Comparison of ENCODE assay signal across 19 cellular contexts in the genomic region with DNA sequence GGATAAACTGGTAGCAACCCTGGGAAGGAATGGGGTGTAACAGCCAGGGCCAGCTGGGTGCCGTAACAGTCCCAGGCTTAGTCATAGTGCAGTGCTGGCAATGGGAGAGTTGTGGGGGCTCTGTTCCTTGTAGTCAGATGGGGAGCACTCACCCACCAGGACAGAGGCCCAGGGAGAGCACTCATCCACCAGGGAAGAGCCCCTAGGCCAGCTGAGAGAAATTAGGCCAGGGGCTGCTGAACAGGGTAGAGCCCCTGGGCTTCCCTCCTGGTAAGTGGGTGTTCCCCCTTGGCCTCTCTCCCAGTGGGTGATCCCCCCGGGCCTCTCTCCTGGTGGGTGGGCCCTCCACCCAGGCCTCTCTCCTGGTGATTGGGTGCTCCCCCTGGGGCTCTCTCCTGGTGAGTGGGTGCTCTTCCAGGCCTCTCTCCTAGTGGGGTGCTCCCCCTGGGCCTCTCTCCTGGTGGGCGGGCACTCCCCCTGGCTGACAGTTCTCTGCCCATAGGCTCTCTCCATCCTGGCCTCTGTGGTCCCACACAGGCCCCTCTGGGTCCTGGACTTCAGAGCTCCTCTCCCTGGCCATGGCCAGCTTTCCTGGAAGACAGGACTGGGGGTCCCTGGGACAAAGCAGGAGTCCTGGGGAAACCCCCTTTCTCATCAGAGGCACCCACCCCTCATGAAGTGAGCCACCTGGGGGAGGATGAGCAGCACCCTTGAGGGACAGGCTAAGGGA. TPM values are rescaled to one million over a fixed set of nuclear protein-coding genes. Genes with fewer than 3 reads are reported as not detected.
DNase-seq lines count a peak whose midpoint lies in the region; ATAC-seq and TF ChIP-seq lines count a peak whose summit lies in the region.
"Had no signal": no experiment of that assay in that cellular context is flagged by ENCODE, and none has a peak within 500 bp of the region (broad histone marks: within the 10 kb centered on the region; RNA-seq: fewer than 3 reads in every experiment).

No MANE protein-coding gene starts in this region.

- DNase-seq in activated CD4-positive, alpha-beta T cell treated with anti-CD3 and anti-CD28 coated beads, Interleukin-2, amount 10 ng/mL, durations not matched to agents 24 days and 14 days: no peak
- no peak for DNase-seq in activated CD4-positive, alpha-beta T cell treated with anti-CD3 and anti-CD28 coated beads, Interleukin-2, amount 50 U/mL, for 4 hours
- DNase-seq in Peyer's patch (peak in 1 of 3 donors; percentile 37), H4 (ENCODE audit: low spot score) (no peak)
- no peak for DNase-seq in activated naive CD8-positive, alpha-beta T cell treated with anti-CD3 and anti-CD28 coated beads, Interleukin-2, amount 50 U/mL, for 24 hours
- no peak for DNase-seq in stimulated activated CD4-positive, alpha-beta T cell treated with anti-CD3 and anti-CD28 coated beads, Interleukin-2, amount 100 ng/mL, for 24 hours
- DNase-seq: dermis blood vessel endothelial cell, heart left ventricle, left ventricle myocardium inferior, NCI-H1105, NCI-H2029 treated with DMSO at 0.1 percent for 48 hours, nucleus accumbens, retina, substantia nigra, T-helper 9 cell had no signal

- H3K27me3 ChIP-seq in Peyer's patch: no peaks in the 10 kb centered on the region
- no peaks in the 10 kb centered on the region for H3K27me3 ChIP-seq in neutrophil

- H3K4me3 Mint-ChIP-seq in activated CD4-positive, alpha-beta T cell treated with anti-CD3 and anti-CD28 coated beads, Interleukin-2, amount 10 ng/mL, durations not matched to agents 24 days and 14 days: no peak overlapping the region
- no peak overlapping the region for H3K4me3 Mint-ChIP-seq in activated naive CD8-positive, alpha-beta T cell treated with anti-CD3 and anti-CD28 coated beads, Interleukin-2, amount 50 U/mL, for 24 hours
- H3K4me3 Mint-ChIP-seq: B cell had no signal

- no peak for ATAC-seq in activated naive CD8-positive, alpha-beta T cell treated with anti-CD3 and anti-CD28 coated beads, Interleukin-2, amount 50 U/mL, for 24 hours
- ATAC-seq in GM19324 (IDR thresholded peaks at IDR 0.05; ENCODE audit: low FRiP score, unreplicated experiment): no peak
- ATAC-seq: heart left ventricle had no signal

- peaks cover 9% of the 10 kb centered on the region for H3K9me3 Mint-ChIP-seq in activated CD4-positive, alpha-beta T cell treated with anti-CD3 and anti-CD28 coated beads, Interleukin-2, amount 10 ng/mL, durations not matched to agents 24 days and 14 days
- peaks cover 10% of the 10 kb centered on the region for H3K9me3 Mint-ChIP-seq in activated naive CD8-positive, alpha-beta T cell treated with anti-CD3 and anti-CD28 coated beads, Interleukin-2, amount 50 U/mL, for 24 hours

- H3K4me1 ChIP-seq in Peyer's patch (peaks cover 0 to 16% (median 4%) of the 10 kb centered on the region in 4 donors), neutrophil (ENCODE audit: control insufficient read depth in 1 of 2, insufficient read depth in 1 of 2, low read depth in 1 of 2, low read length in 1 of 2) (peaks cover 43 to 53% of the 10 kb centered on the region in 2 experiments)

- H3K4me3 ChIP-seq in Peyer's patch: no peak overlapping the region
- H3K4me3 ChIP-seq in neutrophil (ENCODE audit: low read depth in 1 of 2, low read length in 1 of 2): peak overlapping the region in 1 of 2 experiments; percentile 35
- H3K4me3 ChIP-seq: heart left ventricle, left ventricle myocardium inferior, SK-N-MC had no signal

- H3K27ac Mint-ChIP-seq in activated CD4-positive, alpha-beta T cell treated with anti-CD3 and anti-CD28 coated beads, Interleukin-2, amount 10 ng/mL, durations not matched to agents 24 days and 14 days: peak overlapping the region; percentile 42
- peak overlapping the region; percentile 76 for H3K27ac Mint-ChIP-seq in activated naive CD8-positive, alpha-beta T cell treated with anti-CD3 and anti-CD28 coated beads, Interleukin-2, amount 50 U/mL, for 24 hours

- intact Hi-C loops in activated CD4-positive, alpha-beta T cell treated with anti-CD3 and anti-CD28 coated beads, Interleukin-2, amount 10 ng/mL, durations not matched to agents 24 days and 14 days (cut with micrococcal nuclease): loop anchor here (5.0 kb wide), 3 partner anchors 187 to 607 kb away; partner anchors contain the start of genes FAM120A and FAM120AOS

- H3K9me3 ChIP-seq in Peyer's patch: no peaks in the 10 kb centered on the region
- no peaks in the 10 kb centered on the region for H3K9me3 ChIP-seq in neutrophil

- H3K4me1 Mint-ChIP-seq in activated CD4-positive, alpha-beta T cell treated with anti-CD3 and anti-CD28 coated beads, Interleukin-2, amount 10 ng/mL, durations not matched to agents 24 days and 14 days: peaks cover 37% of the 10 kb centered on the region
- H3K4me1 Mint-ChIP-seq in activated naive CD8-positive, alpha-beta T cell treated with anti-CD3 and anti-CD28 coated beads, Interleukin-2, amount 50 U/mL, for 24 hours: peaks cover 58% of the 10 kb centered on the region

- H3K36me3 Mint-ChIP-seq in activated CD4-positive, alpha-beta T cell treated with anti-CD3 and anti-CD28 coated beads, Interleukin-2, amount 10 ng/mL, durations not matched to agents 24 days and 14 days (ENCODE audit: low read depth): peaks cover 21% of the 10 kb centered on the region
- H3K36me3 Mint-ChIP-seq in activated naive CD8-positive, alpha-beta T cell treated with anti-CD3 and anti-CD28 coated beads, Interleukin-2, amount 50 U/mL, for 24 hours (ENCODE audit: low read depth): peaks cover 21% of the 10 kb centered on the region

- TF ChIP-seq CTCF in Peyer's patch (IDR thresholded peaks at IDR 0.05) (no peak), neutrophil (IDR thresholded peaks at IDR 0.05) (no peak)

- TF ChIP-seq POLR2A in Peyer's patch (IDR thresholded peaks at IDR 0.05): no peak

- H3K27ac ChIP-seq in Peyer's patch: peak overlapping the region; percentile 59 to 94 (median 78)
- H3K27ac ChIP-seq in neutrophil: peak overlapping the region; percentile 99
- H3K27ac ChIP-seq: left ventricle myocardium inferior, SK-N-MC had no signal

- H3K36me3 ChIP-seq in Peyer's patch (no peaks in the 10 kb centered on the region), neutrophil (no peaks in the 10 kb centered on the region)
- H3K36me3 ChIP-seq: heart left ventricle, left ventricle myocardium inferior had no signal

- no peaks in the 10 kb centered on the region for H3K27me3 Mint-ChIP-seq in activated CD4-positive, alpha-beta T cell treated with anti-CD3 and anti-CD28 coated beads, Interleukin-2, amount 10 ng/mL, durations not matched to agents 24 days and 14 days
- H3K27me3 Mint-ChIP-seq in activated naive CD8-positive, alpha-beta T cell treated with anti-CD3 and anti-CD28 coated beads, Interleukin-2, amount 50 U/mL, for 24 hours: no peaks in the 10 kb centered on the region
- H3K27me3 Mint-ChIP-seq: B cell had no signal

RNA-seq across cellular contexts. Expression of gene FGD3, which starts 13.4 kb away (rescaled TPM):
- 39.5 and 39.7 TPM in 2 replicates for total RNA-seq in activated CD4-positive, alpha-beta T cell treated with anti-CD3 and anti-CD28 coated beads, Interleukin-2, amount 10 ng/mL, durations not matched to agents 24 days and 14 days
- total RNA-seq in Peyer's patch: 10 to 100 TPM in 1 of 4 donors, 1 to 10 TPM in 3; 4.6 to 48.7 (median 7.8) TPM
- total RNA-seq in H4 (2014; rRNA removed; shearing (Covaris generic)): not detected in 2 replicates
